1 cellular context compared by ENCODE assay signal in genomic region chr4:140136509-140136908, GRCh38.
A peak's percentile ranks its signal among the peaks of the same experiment; 100 is the strongest.
TF ChIP-seq lines count a peak whose summit lies in the region.

No MANE protein-coding gene starts in this region.

TF ChIP-seq in HCT116, 20 proteins besides CTCF, POLR2A, EP300 and RAD21 (continued from another document):
- TF ChIP-seq ZBTB33 (IDR thresholded peaks at IDR 0.05; ENCODE audit: extremely low read depth, insufficient replicate concordance, low read length), result no peak
- no peak for TF ChIP-seq YY1 (IDR thresholded peaks at IDR 0.05; ENCODE audit: extremely low read depth, insufficient replicate concordance, low read depth, low read length)
- TF ChIP-seq FOSL1 (IDR thresholded peaks at IDR 0.05; ENCODE audit: low read depth), result peak; percentile 93
- TF ChIP-seq MAX (IDR thresholded peaks at IDR 0.05), result peak; percentile 48; the same call in 1 of the 2 replicates
- TF ChIP-seq EZH2phosphoT487 (IDR thresholded peaks at IDR 0.05; ENCODE audit: borderline replicate concordance), result no peak
- TF ChIP-seq, protein P1, sequence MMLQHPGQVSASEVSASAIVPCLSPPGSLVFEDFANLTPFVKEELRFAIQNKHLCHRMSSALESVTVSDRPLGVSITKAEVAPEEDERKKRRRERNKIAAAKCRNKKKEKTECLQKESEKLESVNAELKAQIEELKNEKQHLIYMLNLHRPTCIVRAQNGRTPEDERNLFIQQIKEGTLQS (IDR thresholded peaks at IDR 0.05), result no peak; the same call in 1 of the 2 replicates
- TF ChIP-seq CEBPB (IDR thresholded peaks at IDR 0.05; ENCODE audit: low read depth), result peak; percentile 64
- no peak for TF ChIP-seq ZFX (IDR thresholded peaks at IDR 0.05)
- no peak for TF ChIP-seq SIN3A (IDR thresholded peaks at IDR 0.05; ENCODE audit: low read depth)
- no peak for TF ChIP-seq ZNF274 (IDR thresholded peaks at IDR 0.05; ENCODE audit: low read depth, low read length)
